Comparison of ENCODE assay signal across 1 cellular context in the genomic region with DNA sequence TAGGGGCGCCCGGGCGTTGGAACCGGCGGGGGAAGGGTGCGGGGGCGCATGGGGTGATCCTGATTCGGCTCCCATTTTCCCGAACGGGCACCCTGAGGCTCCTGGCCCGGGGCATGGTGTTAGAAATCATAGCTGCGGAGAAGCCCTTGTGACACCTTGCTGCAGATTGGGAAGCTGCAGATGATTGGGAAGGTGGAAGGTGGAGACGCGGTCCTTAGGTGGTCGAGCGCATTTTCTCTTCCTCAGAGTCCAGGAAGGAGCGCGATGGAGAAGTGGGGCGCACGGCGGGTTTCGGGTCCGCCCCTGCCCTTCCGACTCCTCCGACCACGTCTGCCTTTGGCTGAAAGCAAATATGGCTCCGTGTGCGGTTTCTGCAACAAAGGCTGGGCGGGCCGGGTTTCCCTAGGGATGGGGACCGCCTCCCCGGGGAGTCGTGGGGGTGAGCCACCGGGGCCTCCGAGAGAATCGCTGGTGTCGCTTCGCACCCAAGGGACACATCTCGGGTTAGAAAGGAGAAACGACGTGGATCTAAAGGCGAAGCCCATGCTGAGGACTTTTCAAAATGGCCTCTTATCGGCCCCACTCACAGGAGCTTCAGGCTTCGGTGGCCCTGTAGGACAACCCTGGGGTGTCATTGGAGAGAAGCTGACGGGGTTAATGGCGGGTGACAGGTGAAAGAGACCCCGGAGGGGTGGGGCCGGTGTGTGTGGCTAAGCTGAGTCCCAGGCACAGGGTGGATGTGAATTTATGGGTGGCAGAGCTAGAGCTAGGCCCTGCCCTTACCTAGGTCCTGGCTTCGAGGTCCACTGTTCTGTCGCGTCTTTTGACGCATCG.
TF ChIP-seq lines count a peak whose summit lies in the region.

No MANE protein-coding gene starts in this region.

TF ChIP-seq in HepG2, 621 proteins besides CTCF, POLR2A, EP300 and RAD21 (continued from another document and continues in another):
- TF ChIP-seq, protein P1, sequence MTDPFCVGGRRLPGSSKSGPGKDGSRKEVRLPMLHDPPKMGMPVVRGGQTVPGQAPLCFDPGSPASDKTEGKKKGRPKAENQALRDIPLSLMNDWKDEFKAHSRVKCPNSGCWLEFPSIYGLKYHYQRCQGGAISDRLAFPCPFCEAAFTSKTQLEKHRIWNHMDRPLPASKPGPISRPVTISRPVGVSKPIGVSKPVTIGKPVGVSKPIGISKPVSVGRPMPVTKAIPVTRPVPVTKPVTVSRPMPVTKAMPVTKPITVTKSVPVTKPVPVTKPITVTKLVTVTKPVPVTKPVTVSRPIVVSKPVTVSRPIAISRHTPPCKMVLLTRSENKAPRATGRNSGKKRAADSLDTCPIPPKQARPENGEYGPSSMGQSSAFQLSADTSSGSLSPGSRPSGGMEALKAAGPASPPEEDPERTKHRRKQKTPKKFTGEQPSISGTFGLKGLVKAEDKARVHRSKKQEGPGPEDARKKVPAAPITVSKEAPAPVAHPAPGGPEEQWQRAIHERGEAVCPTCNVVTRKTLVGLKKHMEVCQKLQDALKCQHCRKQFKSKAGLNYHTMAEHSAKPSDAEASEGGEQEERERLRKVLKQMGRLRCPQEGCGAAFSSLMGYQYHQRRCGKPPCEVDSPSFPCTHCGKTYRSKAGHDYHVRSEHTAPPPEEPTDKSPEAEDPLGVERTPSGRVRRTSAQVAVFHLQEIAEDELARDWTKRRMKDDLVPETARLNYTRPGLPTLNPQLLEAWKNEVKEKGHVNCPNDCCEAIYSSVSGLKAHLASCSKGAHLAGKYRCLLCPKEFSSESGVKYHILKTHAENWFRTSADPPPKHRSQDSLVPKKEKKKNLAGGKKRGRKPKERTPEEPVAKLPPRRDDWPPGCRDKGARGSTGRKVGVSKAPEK (CRISPR knock-in tag; IDR thresholded peaks at IDR 0.05; ENCODE audit: borderline replicate concordance), result no peak
- no peak for TF ChIP-seq HNRNPLL (IDR thresholded peaks at IDR 0.05; ENCODE audit: low read depth, low read length, poor library complexity, severe bottlenecking)
- TF ChIP-seq JARID2 (CRISPR knock-in tag; IDR thresholded peaks at IDR 0.05; ENCODE audit: insufficient replicate concordance), result peak; percentile 24
- no peak for TF ChIP-seq ZNF556 (CRISPR knock-in tag; IDR thresholded peaks at IDR 0.05; ENCODE audit: borderline replicate concordance)
- TF ChIP-seq CEBPG (CRISPR knock-in tag; IDR thresholded peaks at IDR 0.05), result no peak
- no peak for TF ChIP-seq ZNF232 (CRISPR knock-in tag; IDR thresholded peaks at IDR 0.05; ENCODE audit: borderline replicate concordance)
- no peak for TF ChIP-seq TP53 (CRISPR knock-in tag; conservative IDR thresholded peaks at IDR 0.05)
- TF ChIP-seq YEATS2 (CRISPR knock-in tag; IDR thresholded peaks at IDR 0.05; ENCODE audit: borderline replicate concordance), result no peak
- TF ChIP-seq CHD2 (IDR thresholded peaks at IDR 0.05; ENCODE audit: low read depth, low read length), result no peak
- no peak for TF ChIP-seq ZNF282 (IDR thresholded peaks at IDR 0.05; ENCODE audit: partially characterized antibody)
- TF ChIP-seq ZNF460 (CRISPR knock-in tag; IDR thresholded peaks at IDR 0.05; ENCODE audit: borderline replicate concordance), result no peak
- no peak for TF ChIP-seq ZNF629 (CRISPR knock-in tag; conservative IDR thresholded peaks at IDR 0.05)
- 0 out of 4 replicates have a peak, but pooled peaks of 1 of the 2 experiments have one; percentile 23 for TF ChIP-seq KLF16 (CRISPR knock-in tag; IDR thresholded peaks at IDR 0.05)
- TF ChIP-seq ZFP62 (CRISPR knock-in tag; IDR thresholded peaks at IDR 0.05), result no peak
- TF ChIP-seq CC2D1A (CRISPR knock-in tag; IDR thresholded peaks at IDR 0.05), result no peak
- no peak for TF ChIP-seq ARID2 (CRISPR knock-in tag; IDR thresholded peaks at IDR 0.05; ENCODE audit: borderline replicate concordance)
- no peak for TF ChIP-seq MEF2D (CRISPR knock-in tag; IDR thresholded peaks at IDR 0.05)
- TF ChIP-seq ZNF33B (CRISPR knock-in tag; IDR thresholded peaks at IDR 0.05), result no peak
- no peak for TF ChIP-seq BRD4 (CRISPR knock-in tag; IDR thresholded peaks at IDR 0.05)
- TF ChIP-seq NCOR1 (IDR thresholded peaks at IDR 0.05; ENCODE audit: borderline replicate concordance, low read length), result no peak
- no peak for TF ChIP-seq GTF2F1 (IDR thresholded peaks at IDR 0.05; ENCODE audit: low read length)
- TF ChIP-seq ZFP90 (CRISPR knock-in tag; IDR thresholded peaks at IDR 0.05; ENCODE audit: borderline replicate concordance), result no peak; the same call in 1 of the 2 replicates
- TF ChIP-seq ZNF10 (CRISPR knock-in tag; IDR thresholded peaks at IDR 0.05; ENCODE audit: borderline replicate concordance, low read depth), result no peak
- TF ChIP-seq ZNF296 (CRISPR knock-in tag; conservative IDR thresholded peaks at IDR 0.05), result no peak
- no peak for TF ChIP-seq ZNF329 (CRISPR knock-in tag; IDR thresholded peaks at IDR 0.05; ENCODE audit: low read depth)
- TF ChIP-seq EHMT2 (IDR thresholded peaks at IDR 0.05; ENCODE audit: borderline replicate concordance, low read depth, low read length), result no peak
- TF ChIP-seq ZFP82 (CRISPR knock-in tag; IDR thresholded peaks at IDR 0.05; ENCODE audit: borderline replicate concordance), result no peak
- no peak for TF ChIP-seq TOPORS (CRISPR knock-in tag; IDR thresholded peaks at IDR 0.05)
- no peak for TF ChIP-seq CREB1 (IDR thresholded peaks at IDR 0.05)
- TF ChIP-seq CREB1 (CRISPR knock-in tag; IDR thresholded peaks at IDR 0.05), result no peak
- no peak for TF ChIP-seq KDM2A (CRISPR knock-in tag; IDR thresholded peaks at IDR 0.05; ENCODE audit: borderline replicate concordance, low read depth)
- TF ChIP-seq ZNF577 (CRISPR knock-in tag; IDR thresholded peaks at IDR 0.05; ENCODE audit: borderline replicate concordance, low read depth), result no peak
- TF ChIP-seq, protein P2, sequence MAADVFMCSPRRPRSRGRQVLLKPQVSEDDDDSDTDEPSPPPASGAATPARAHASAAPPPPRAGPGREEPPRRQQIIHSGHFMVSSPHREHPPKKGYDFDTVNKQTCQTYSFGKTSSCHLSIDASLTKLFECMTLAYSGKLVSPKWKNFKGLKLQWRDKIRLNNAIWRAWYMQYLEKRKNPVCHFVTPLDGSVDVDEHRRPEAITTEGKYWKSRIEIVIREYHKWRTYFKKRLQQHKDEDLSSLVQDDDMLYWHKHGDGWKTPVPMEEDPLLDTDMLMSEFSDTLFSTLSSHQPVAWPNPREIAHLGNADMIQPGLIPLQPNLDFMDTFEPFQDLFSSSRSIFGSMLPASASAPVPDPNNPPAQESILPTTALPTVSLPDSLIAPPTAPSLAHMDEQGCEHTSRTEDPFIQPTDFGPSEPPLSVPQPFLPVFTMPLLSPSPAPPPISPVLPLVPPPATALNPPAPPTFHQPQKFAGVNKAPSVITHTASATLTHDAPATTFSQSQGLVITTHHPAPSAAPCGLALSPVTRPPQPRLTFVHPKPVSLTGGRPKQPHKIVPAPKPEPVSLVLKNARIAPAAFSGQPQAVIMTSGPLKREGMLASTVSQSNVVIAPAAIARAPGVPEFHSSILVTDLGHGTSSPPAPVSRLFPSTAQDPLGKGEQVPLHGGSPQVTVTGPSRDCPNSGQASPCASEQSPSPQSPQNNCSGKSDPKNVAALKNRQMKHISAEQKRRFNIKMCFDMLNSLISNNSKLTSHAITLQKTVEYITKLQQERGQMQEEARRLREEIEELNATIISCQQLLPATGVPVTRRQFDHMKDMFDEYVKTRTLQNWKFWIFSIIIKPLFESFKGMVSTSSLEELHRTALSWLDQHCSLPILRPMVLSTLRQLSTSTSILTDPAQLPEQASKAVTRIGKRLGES (CRISPR knock-in tag; IDR thresholded peaks at IDR 0.05; ENCODE audit: borderline replicate concordance), result no peak
- TF ChIP-seq YEATS4 (CRISPR knock-in tag; IDR thresholded peaks at IDR 0.05; ENCODE audit: borderline replicate concordance), result no peak; the same call in 1 of the 2 replicates
- no peak for TF ChIP-seq CENPX (CRISPR knock-in tag; IDR thresholded peaks at IDR 0.05)
- no peak for TF ChIP-seq ZFP36L2 (CRISPR knock-in tag; IDR thresholded peaks at IDR 0.05)
- no peak for TF ChIP-seq ZNF484 (CRISPR knock-in tag; IDR thresholded peaks at IDR 0.05; ENCODE audit: borderline replicate concordance, low read depth)
- TF ChIP-seq XRCC5 (optimal IDR thresholded peaks at IDR 0.05; ENCODE audit: low read length), result no peak
- no peak for TF ChIP-seq MEIS1 (CRISPR knock-in tag; IDR thresholded peaks at IDR 0.05; ENCODE audit: borderline replicate concordance)
- TF ChIP-seq, protein P3, sequence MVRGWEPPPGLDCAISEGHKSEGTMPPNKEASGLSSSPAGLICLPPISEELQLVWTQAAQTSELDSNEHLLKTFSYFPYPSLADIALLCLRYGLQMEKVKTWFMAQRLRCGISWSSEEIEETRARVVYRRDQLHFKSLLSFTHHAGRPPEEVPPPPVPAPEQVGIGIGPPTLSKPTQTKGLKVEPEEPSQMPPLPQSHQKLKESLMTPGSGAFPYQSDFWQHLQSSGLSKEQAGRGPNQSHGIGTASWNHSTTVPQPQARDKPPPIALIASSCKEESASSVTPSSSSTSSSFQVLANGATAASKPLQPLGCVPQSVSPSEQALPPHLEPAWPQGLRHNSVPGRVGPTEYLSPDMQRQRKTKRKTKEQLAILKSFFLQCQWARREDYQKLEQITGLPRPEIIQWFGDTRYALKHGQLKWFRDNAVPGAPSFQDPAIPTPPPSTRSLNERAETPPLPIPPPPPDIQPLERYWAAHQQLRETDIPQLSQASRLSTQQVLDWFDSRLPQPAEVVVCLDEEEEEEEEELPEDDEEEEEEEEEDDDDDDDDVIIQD (CRISPR knock-in tag; IDR thresholded peaks at IDR 0.05; ENCODE audit: low read depth), result no peak
- no peak for TF ChIP-seq GABPA (IDR thresholded peaks at IDR 0.05; ENCODE audit: low read depth, low read length)
- no peak for TF ChIP-seq GABPA (CRISPR knock-in tag; IDR thresholded peaks at IDR 0.05; ENCODE audit: low read depth)
- no peak for TF ChIP-seq STAT5B (CRISPR knock-in tag; IDR thresholded peaks at IDR 0.05)
- TF ChIP-seq ZNF547 (CRISPR knock-in tag; IDR thresholded peaks at IDR 0.05), result no peak
- TF ChIP-seq, protein P4, sequence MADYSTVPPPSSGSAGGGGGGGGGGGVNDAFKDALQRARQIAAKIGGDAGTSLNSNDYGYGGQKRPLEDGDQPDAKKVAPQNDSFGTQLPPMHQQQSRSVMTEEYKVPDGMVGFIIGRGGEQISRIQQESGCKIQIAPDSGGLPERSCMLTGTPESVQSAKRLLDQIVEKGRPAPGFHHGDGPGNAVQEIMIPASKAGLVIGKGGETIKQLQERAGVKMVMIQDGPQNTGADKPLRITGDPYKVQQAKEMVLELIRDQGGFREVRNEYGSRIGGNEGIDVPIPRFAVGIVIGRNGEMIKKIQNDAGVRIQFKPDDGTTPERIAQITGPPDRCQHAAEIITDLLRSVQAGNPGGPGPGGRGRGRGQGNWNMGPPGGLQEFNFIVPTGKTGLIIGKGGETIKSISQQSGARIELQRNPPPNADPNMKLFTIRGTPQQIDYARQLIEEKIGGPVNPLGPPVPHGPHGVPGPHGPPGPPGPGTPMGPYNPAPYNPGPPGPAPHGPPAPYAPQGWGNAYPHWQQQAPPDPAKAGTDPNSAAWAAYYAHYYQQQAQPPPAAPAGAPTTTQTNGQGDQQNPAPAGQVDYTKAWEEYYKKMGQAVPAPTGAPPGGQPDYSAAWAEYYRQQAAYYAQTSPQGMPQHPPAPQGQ (CRISPR knock-in tag; IDR thresholded peaks at IDR 0.05; ENCODE audit: borderline replicate concordance), result no peak
- TF ChIP-seq ZNF607 (CRISPR knock-in tag; IDR thresholded peaks at IDR 0.05; ENCODE audit: borderline replicate concordance), result no peak
- TF ChIP-seq ZFP41 (CRISPR knock-in tag; IDR thresholded peaks at IDR 0.05; ENCODE audit: borderline replicate concordance), result 0 out of 2 replicates have a peak, but pooled peaks have one; percentile 25
- TF ChIP-seq MED13 (CRISPR knock-in tag; IDR thresholded peaks at IDR 0.05), result no peak
- TF ChIP-seq, protein P5, sequence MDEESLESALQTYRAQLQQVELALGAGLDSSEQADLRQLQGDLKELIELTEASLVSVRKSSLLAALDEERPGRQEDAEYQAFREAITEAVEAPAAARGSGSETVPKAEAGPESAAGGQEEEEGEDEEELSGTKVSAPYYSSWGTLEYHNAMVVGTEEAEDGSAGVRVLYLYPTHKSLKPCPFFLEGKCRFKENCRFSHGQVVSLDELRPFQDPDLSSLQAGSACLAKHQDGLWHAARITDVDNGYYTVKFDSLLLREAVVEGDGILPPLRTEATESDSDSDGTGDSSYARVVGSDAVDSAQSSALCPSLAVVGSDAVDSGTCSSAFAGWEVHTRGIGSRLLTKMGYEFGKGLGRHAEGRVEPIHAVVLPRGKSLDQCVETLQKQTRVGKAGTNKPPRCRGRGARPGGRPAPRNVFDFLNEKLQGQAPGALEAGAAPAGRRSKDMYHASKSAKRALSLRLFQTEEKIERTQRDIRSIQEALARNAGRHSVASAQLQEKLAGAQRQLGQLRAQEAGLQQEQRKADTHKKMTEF (CRISPR knock-in tag; IDR thresholded peaks at IDR 0.05), result no peak
- TF ChIP-seq, protein P6, sequence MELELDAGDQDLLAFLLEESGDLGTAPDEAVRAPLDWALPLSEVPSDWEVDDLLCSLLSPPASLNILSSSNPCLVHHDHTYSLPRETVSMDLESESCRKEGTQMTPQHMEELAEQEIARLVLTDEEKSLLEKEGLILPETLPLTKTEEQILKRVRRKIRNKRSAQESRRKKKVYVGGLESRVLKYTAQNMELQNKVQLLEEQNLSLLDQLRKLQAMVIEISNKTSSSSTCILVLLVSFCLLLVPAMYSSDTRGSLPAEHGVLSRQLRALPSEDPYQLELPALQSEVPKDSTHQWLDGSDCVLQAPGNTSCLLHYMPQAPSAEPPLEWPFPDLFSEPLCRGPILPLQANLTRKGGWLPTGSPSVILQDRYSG (CRISPR knock-in tag; IDR thresholded peaks at IDR 0.05), result no peak
- no peak for TF ChIP-seq RAD51 (IDR thresholded peaks at IDR 0.05; ENCODE audit: borderline replicate concordance)
- TF ChIP-seq, protein P7, sequence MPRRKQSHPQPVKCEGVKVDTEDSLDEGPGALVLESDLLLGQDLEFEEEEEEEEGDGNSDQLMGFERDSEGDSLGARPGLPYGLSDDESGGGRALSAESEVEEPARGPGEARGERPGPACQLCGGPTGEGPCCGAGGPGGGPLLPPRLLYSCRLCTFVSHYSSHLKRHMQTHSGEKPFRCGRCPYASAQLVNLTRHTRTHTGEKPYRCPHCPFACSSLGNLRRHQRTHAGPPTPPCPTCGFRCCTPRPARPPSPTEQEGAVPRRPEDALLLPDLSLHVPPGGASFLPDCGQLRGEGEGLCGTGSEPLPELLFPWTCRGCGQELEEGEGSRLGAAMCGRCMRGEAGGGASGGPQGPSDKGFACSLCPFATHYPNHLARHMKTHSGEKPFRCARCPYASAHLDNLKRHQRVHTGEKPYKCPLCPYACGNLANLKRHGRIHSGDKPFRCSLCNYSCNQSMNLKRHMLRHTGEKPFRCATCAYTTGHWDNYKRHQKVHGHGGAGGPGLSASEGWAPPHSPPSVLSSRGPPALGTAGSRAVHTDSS (CRISPR knock-in tag; conservative IDR thresholded peaks at IDR 0.05), result no peak
- no peak for TF ChIP-seq MATR3 (CRISPR knock-in tag; IDR thresholded peaks at IDR 0.05)
- TF ChIP-seq, protein P8, sequence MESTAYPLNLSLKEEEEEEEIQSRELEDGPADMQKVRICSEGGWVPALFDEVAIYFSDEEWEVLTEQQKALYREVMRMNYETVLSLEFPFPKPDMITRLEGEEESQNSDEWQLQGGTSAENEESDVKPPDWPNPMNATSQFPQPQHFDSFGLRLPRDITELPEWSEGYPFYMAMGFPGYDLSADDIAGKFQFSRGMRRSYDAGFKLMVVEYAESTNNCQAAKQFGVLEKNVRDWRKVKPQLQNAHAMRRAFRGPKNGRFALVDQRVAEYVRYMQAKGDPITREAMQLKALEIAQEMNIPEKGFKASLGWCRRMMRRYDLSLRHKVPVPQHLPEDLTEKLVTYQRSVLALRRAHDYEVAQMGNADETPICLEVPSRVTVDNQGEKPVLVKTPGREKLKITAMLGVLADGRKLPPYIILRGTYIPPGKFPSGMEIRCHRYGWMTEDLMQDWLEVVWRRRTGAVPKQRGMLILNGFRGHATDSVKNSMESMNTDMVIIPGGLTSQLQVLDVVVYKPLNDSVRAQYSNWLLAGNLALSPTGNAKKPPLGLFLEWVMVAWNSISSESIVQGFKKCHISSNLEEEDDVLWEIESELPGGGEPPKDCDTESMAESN (CRISPR knock-in tag; conservative IDR thresholded peaks at IDR 0.05), result no peak
